11 cellular contexts compared by ENCODE assay signal in genomic region chr15:101267320-101268104, GRCh38. TPM values are rescaled to one million over a fixed set of nuclear protein-coding genes. Genes with fewer than 3 reads are reported as not detected.
DNase-seq lines count a peak whose midpoint lies in the region; ATAC-seq, FAIRE-seq and TF ChIP-seq lines count a peak whose summit lies in the region.
"Had no signal": no experiment of that assay in that cellular context is flagged by ENCODE, and none has a peak within 500 bp of the region (broad histone marks: within the 10 kb centered on the region; RNA-seq: fewer than 3 reads in every experiment).

No MANE protein-coding gene starts in this region.

- H3K27me3 ChIP-seq in left ventricle myocardium inferior (ENCODE audit: low read depth) (no peaks in the 10 kb centered on the region), skeletal muscle satellite cell (ENCODE audit: control insufficient read depth, insufficient read depth, low read length) (no peaks in the 10 kb centered on the region)
- no peaks in the 10 kb centered on the region for H3K27me3 ChIP-seq in CD4-positive, alpha-beta memory T cell (ENCODE audit: insufficient read depth, low read length)

- H3K36me3 ChIP-seq in left ventricle myocardium inferior (peaks cover 24% of the 10 kb centered on the region), skeletal muscle satellite cell (ENCODE audit: insufficient read depth, low read length) (peaks cover 38% of the 10 kb centered on the region)
- H3K36me3 ChIP-seq in CD4-positive, alpha-beta memory T cell (ENCODE audit: insufficient read depth, low read length): peaks cover 22% of the 10 kb centered on the region

- peak overlapping the region; percentile 45 for H3K27ac ChIP-seq in left ventricle myocardium inferior (replicated peaks)
- H3K27ac ChIP-seq in CD4-positive, alpha-beta memory T cell (ENCODE audit: low read depth, low read length): no peak overlapping the region

- peaks cover 3% of the 10 kb centered on the region for H3K4me1 Mint-ChIP-seq in activated CD8-positive, alpha-beta T cell treated with anti-CD3 and anti-CD28 coated beads for 36 hours (ENCODE audit: low read depth)
- no peaks in the 10 kb centered on the region for H3K4me1 Mint-ChIP-seq in CD4-positive, alpha-beta memory T cell
- H3K4me1 Mint-ChIP-seq: activated naive CD4-positive, alpha-beta T cell treated with anti-CD3 and anti-CD28 coated beads, Interleukin-2, amount 50 U/mL, for 24 hours had no signal

- H3K9me3 ChIP-seq in left ventricle myocardium inferior (replicated peaks): no peaks in the 10 kb centered on the region
- no peaks in the 10 kb centered on the region for H3K9me3 ChIP-seq in skeletal muscle satellite cell (replicated peaks; ENCODE audit: low read length)
- no peaks in the 10 kb centered on the region for H3K9me3 ChIP-seq in CD4-positive, alpha-beta memory T cell (ENCODE audit: control insufficient read depth in 1 of 2, low read length in 2 of 2)

- H3K4me1 ChIP-seq in left ventricle myocardium inferior (peaks cover 24% of the 10 kb centered on the region), skeletal muscle satellite cell (ENCODE audit: control insufficient read depth, insufficient read depth, low read length) (peaks cover 32% of the 10 kb centered on the region)
- H3K4me1 ChIP-seq in CD4-positive, alpha-beta memory T cell (ENCODE audit: insufficient read depth, low read length): no peaks in the 10 kb centered on the region

- H3K9me3 Mint-ChIP-seq in activated CD8-positive, alpha-beta T cell treated with anti-CD3 and anti-CD28 coated beads for 36 hours: no peaks in the 10 kb centered on the region
- H3K9me3 Mint-ChIP-seq in CD4-positive, alpha-beta memory T cell: no peaks in the 10 kb centered on the region
- H3K9me3 Mint-ChIP-seq: activated naive CD4-positive, alpha-beta T cell treated with anti-CD3 and anti-CD28 coated beads, Interleukin-2, amount 50 U/mL, for 24 hours had no signal

- DNase-seq in GM03348 (ENCODE audit: low spot score): peak; percentile 87
- DNase-seq in amniotic epithelial cell (ENCODE audit: low read depth): peak; percentile 79
- no peak for DNase-seq in left ventricle myocardium inferior
- no peak for DNase-seq in NCI-H226
- no peak for DNase-seq in activated CD8-positive, alpha-beta T cell treated with anti-CD3 and anti-CD28 coated beads for 36 hours
- no peak for DNase-seq in CD4-positive, alpha-beta memory T cell
- no peak for DNase-seq in HTR-8/SVneo (ENCODE audit: insufficient read length, low spot score)
- DNase-seq: GF-D8, Karpas-422 had no signal

- intact Hi-C loops in left ventricle myocardium inferior (cut with micrococcal nuclease): no loop called here
- intact Hi-C loops in activated CD8-positive, alpha-beta T cell treated with anti-CD3 and anti-CD28 coated beads for 36 hours (cut with micrococcal nuclease): no loop called here
- intact Hi-C loops in CD4-positive, alpha-beta memory T cell (cut with micrococcal nuclease): no loop called here

- no peak for FAIRE-seq in HTR-8/SVneo (lab: Jason Lieb, UNC)

- POLR2A ChIA-PET in activated CD8-positive, alpha-beta T cell treated with anti-CD3 and anti-CD28 coated beads for 36 hours (lab: Charles Lee): interaction anchor here (1.1 to 2.4 kb wide), 3 partner anchors 8 to 46 kb away, joined by 3 to 5 read pairs (median 5); no protein-coding TSS in a partner anchor
- POLR2A ChIA-PET in CD4-positive, alpha-beta memory T cell (lab: Charles Lee; ENCODE audit: partially characterized antibody): interaction anchor here (1.0 to 1.9 kb wide), 4 partner anchors 11 to 27 kb away, joined by 4 to 10 read pairs (median 4); partner anchors contain the start of genes CHSY1 and SNRPA1

- CTCF ChIA-PET in activated CD8-positive, alpha-beta T cell treated with anti-CD3 and anti-CD28 coated beads for 36 hours (lab: Charles Lee): interaction anchor here (1.2 to 3.2 kb wide), 7 partner anchors 9 to 259 kb away, joined by 4 to 16 read pairs (median 6); no protein-coding TSS in a partner anchor
- CTCF ChIA-PET in CD4-positive, alpha-beta memory T cell (lab: Charles Lee; ENCODE audit: partially characterized antibody): interaction anchor here (0.5 to 2.0 kb wide), 7 partner anchors 9 to 374 kb away, joined by 3 to 12 read pairs (median 4); no protein-coding TSS in a partner anchor

- H3K4me2 ChIP-seq in skeletal muscle satellite cell (ENCODE audit: low read length): peak overlapping the region; percentile 71

- H3K4me3 Mint-ChIP-seq in activated CD8-positive, alpha-beta T cell treated with anti-CD3 and anti-CD28 coated beads for 36 hours: no peak overlapping the region
- no peak overlapping the region for H3K4me3 Mint-ChIP-seq in CD4-positive, alpha-beta memory T cell
- H3K4me3 Mint-ChIP-seq: activated naive CD4-positive, alpha-beta T cell treated with anti-CD3 and anti-CD28 coated beads, Interleukin-2, amount 50 U/mL, for 24 hours had no signal

- H3K4me3 ChIP-seq in left ventricle myocardium inferior (no peak overlapping the region), skeletal muscle satellite cell (ENCODE audit: low read length) (peak overlapping the region; percentile 11)
- no peak overlapping the region for H3K4me3 ChIP-seq in CD4-positive, alpha-beta memory T cell (ENCODE audit: low read length in 2 of 2)

- H3K36me3 Mint-ChIP-seq in activated CD8-positive, alpha-beta T cell treated with anti-CD3 and anti-CD28 coated beads for 36 hours (ENCODE audit: low read depth): peaks cover 10% of the 10 kb centered on the region
- H3K36me3 Mint-ChIP-seq in CD4-positive, alpha-beta memory T cell: peaks cover 24 to 38% of the 10 kb centered on the region in 2 donors

- H3K27ac Mint-ChIP-seq in activated CD8-positive, alpha-beta T cell treated with anti-CD3 and anti-CD28 coated beads for 36 hours: no peak overlapping the region
- peak overlapping the region in 2 of 7 donors; percentile 32 to 72 for H3K27ac Mint-ChIP-seq in CD4-positive, alpha-beta memory T cell
- H3K27ac Mint-ChIP-seq: activated naive CD4-positive, alpha-beta T cell treated with anti-CD3 and anti-CD28 coated beads, Interleukin-2, amount 50 U/mL, for 24 hours had no signal

- peak overlapping the region; percentile 63 for H3K9ac ChIP-seq in skeletal muscle satellite cell (ENCODE audit: low read depth, low read length)

- no peak for TF ChIP-seq CTCF in left ventricle myocardium inferior (IDR thresholded peaks at IDR 0.05; ENCODE audit: borderline replicate concordance)
- TF ChIP-seq CTCF in activated CD8-positive, alpha-beta T cell treated with anti-CD3 and anti-CD28 coated beads for 36 hours (IDR thresholded peaks at IDR 0.05): no peak

- no peaks in the 10 kb centered on the region for H3K27me3 Mint-ChIP-seq in activated CD8-positive, alpha-beta T cell treated with anti-CD3 and anti-CD28 coated beads for 36 hours
- no peaks in the 10 kb centered on the region for H3K27me3 Mint-ChIP-seq in CD4-positive, alpha-beta memory T cell
- H3K27me3 Mint-ChIP-seq: activated naive CD4-positive, alpha-beta T cell treated with anti-CD3 and anti-CD28 coated beads, Interleukin-2, amount 50 U/mL, for 24 hours had no signal

- ATAC-seq in activated CD8-positive, alpha-beta T cell treated with anti-CD3 and anti-CD28 coated beads for 36 hours: no peak

RNA-seq across cellular contexts. Expression of gene SELENOS, which starts 9.8 kb away (rescaled TPM):
- 50.6 TPM for total RNA-seq in left ventricle myocardium inferior
- 62.3 and 73.8 TPM in 2 replicates for total RNA-seq in skeletal muscle satellite cell (2012; rRNA removed)
- total RNA-seq in activated CD8-positive, alpha-beta T cell treated with anti-CD3 and anti-CD28 coated beads for 36 hours: 10 to 100 TPM; 18.8 to 21.6 TPM
- 10 to 100 TPM; 49.1 to 53.8 TPM for total RNA-seq in CD4-positive, alpha-beta memory T cell
- 100 to 1,000 TPM in 1 of 2 donors, 10 to 100 TPM in 1; 69.8 to 112 TPM for polyA plus RNA-seq in CD4-positive, alpha-beta memory T cell

RNA-seq across cellular contexts. Expression of gene CHSY1, which starts 15.7 kb away (rescaled TPM):
- total RNA-seq in left ventricle myocardium inferior: 15.1 TPM
- total RNA-seq in skeletal muscle satellite cell (2012; rRNA removed): 21.8 and 24.5 TPM in 2 replicates
- total RNA-seq in activated CD8-positive, alpha-beta T cell treated with anti-CD3 and anti-CD28 coated beads for 36 hours: 10 to 100 TPM; 57.9 to 58.3 TPM
- total RNA-seq in CD4-positive, alpha-beta memory T cell: 10 to 100 TPM; 11.1 to 11.9 TPM
- polyA plus RNA-seq in CD4-positive, alpha-beta memory T cell: 1 to 10 TPM in 1 of 2 donors, under 1 TPM in 1; 0.64 to 2.7 TPM

RNA-seq across cellular contexts. Expression of gene SNRPA1, which starts 27.5 kb away (rescaled TPM):
- total RNA-seq in left ventricle myocardium inferior: 26.8 TPM
- 16.0 and 25.8 TPM in 2 replicates for total RNA-seq in skeletal muscle satellite cell (2012; rRNA removed)
- total RNA-seq in activated CD8-positive, alpha-beta T cell treated with anti-CD3 and anti-CD28 coated beads for 36 hours: 100 to 1,000 TPM; 243 to 249 TPM
- total RNA-seq in CD4-positive, alpha-beta memory T cell: 100 to 1,000 TPM in 1 of 2 experiments, 10 to 100 TPM in 1; 90.5 to 100 TPM
- polyA plus RNA-seq in CD4-positive, alpha-beta memory T cell: 10 to 100 TPM; 76.6 to 82.0 TPM

Comparison
In these comparisons a context has a peak if more than half of its experiments do, and no peak if none do; other contexts are left out.
1. DNase-seq: peak in GM03348 (single experiment) and amniotic epithelial cell (single experiment); none in left ventricle myocardium inferior (single experiment), NCI-H226 (single experiment), activated CD8-positive, alpha-beta T cell treated with anti-CD3 and anti-CD28 coated beads for 36 hours (single experiment), CD4-positive, alpha-beta memory T cell (0 of 5) and HTR-8/SVneo (single experiment).